Comparison of ENCODE assay signal across 27 cellular contexts in the genomic region with DNA sequence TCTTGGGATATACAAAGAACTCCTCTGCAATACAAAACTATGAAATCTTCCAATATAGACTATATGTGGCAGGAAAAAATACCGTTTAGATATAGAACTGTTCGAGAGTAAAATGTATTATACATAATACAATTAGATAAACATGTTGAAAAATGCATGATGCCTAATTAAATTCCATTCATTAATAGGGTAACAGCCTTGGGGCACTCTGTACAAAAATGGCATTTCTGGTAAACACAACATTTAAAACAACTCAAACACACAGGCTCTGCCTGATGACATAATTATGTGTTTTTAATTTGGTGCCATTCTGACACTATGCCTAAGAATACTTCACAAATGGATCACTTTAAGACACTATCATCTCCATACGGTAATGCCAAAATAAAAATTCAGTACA.
"Had no signal": no experiment of that assay in that cellular context is flagged by ENCODE, and none has a peak within 500 bp of the region (broad histone marks: within the 10 kb centered on the region; RNA-seq: fewer than 3 reads in every experiment).

No MANE protein-coding gene starts in this region.

- H3K4me3 ChIP-seq: gastroesophageal sphincter, hepatocyte, spleen, tibial artery, upper lobe of right lung had no signal

- H3K27me3 ChIP-seq: brain microvascular endothelial cell, gastroesophageal sphincter, hepatocyte, spleen, tibial artery, upper lobe of right lung had no signal

- H3K27ac Mint-ChIP-seq: activated B cell treated with CpG ODN at 0.5 μM for 24 hours; activated T-helper 17 cell treated with anti-CD3 and anti-CD28 coated beads, Interleukin-2, amount 50 U/mL, for 72 hours; mesothelial cell of epicardium; stimulated activated naive CD8-positive, alpha-beta T cell treated with anti-CD3 and anti-CD28 coated beads, Interleukin-15, amount 100 ng/mL, for 72 hours; T-helper 2 cell treated with Interferon-gamma antibody and Interleukin-4, amounts not matched to agents 5 μg/mL and 100 μg/mL, for 36 hours had no signal

- H3K4me1 ChIP-seq: gastroesophageal sphincter had no signal

- ATAC-seq: activated T-helper 17 cell treated with anti-CD3 and anti-CD28 coated beads, Interleukin-2, amount 50 U/mL, for 72 hours; effector memory CD8-positive, alpha-beta T cell; gastroesophageal sphincter; left cardiac atrium; right cardiac atrium; stimulated activated naive CD8-positive, alpha-beta T cell treated with anti-CD3 and anti-CD28 coated beads, Interleukin-15, amount 100 ng/mL, for 72 hours; upper lobe of right lung had no signal

- H3K9me3 ChIP-seq: gastroesophageal sphincter, spleen, tibial artery, upper lobe of right lung had no signal

- H3K4me3 Mint-ChIP-seq: activated B cell treated with CpG ODN at 0.5 μM for 24 hours; activated T-helper 17 cell treated with anti-CD3 and anti-CD28 coated beads, Interleukin-2, amount 50 U/mL, for 72 hours; effector memory CD8-positive, alpha-beta T cell; mesothelial cell of epicardium; neural crest cell; stimulated activated naive CD8-positive, alpha-beta T cell treated with anti-CD3 and anti-CD28 coated beads, Interleukin-15, amount 100 ng/mL, for 72 hours; T-helper 2 cell treated with Interferon-gamma antibody and Interleukin-4, amounts not matched to agents 5 μg/mL and 100 μg/mL, for 36 hours had no signal

- H3K9ac ChIP-seq: parathyroid adenoma had no signal

- H3K9me3 Mint-ChIP-seq: activated B cell treated with CpG ODN at 0.5 μM for 24 hours; activated T-helper 17 cell treated with anti-CD3 and anti-CD28 coated beads, Interleukin-2, amount 50 U/mL, for 72 hours; effector memory CD8-positive, alpha-beta T cell; mesothelial cell of epicardium; neural crest cell; stimulated activated naive CD8-positive, alpha-beta T cell treated with anti-CD3 and anti-CD28 coated beads, Interleukin-15, amount 100 ng/mL, for 72 hours; T-helper 2 cell treated with Interferon-gamma antibody and Interleukin-4, amounts not matched to agents 5 μg/mL and 100 μg/mL, for 36 hours had no signal

- H3K36me3 ChIP-seq: brain microvascular endothelial cell, tibial artery had no signal

- H3K4me1 Mint-ChIP-seq: mesothelial cell of epicardium had no signal

- H3K27me3 Mint-ChIP-seq: activated B cell treated with CpG ODN at 0.5 μM for 24 hours; activated T-helper 17 cell treated with anti-CD3 and anti-CD28 coated beads, Interleukin-2, amount 50 U/mL, for 72 hours; effector memory CD8-positive, alpha-beta T cell; naive B cell; stimulated activated naive CD8-positive, alpha-beta T cell treated with anti-CD3 and anti-CD28 coated beads, Interleukin-15, amount 100 ng/mL, for 72 hours had no signal

- DNase-seq: activated B cell treated with CpG ODN at 0.5 μM for 24 hours; activated CD4-positive, alpha-beta T cell treated with anti-CD3 and anti-CD28 coated beads for 4 hours; activated CD4-positive, alpha-beta T cell treated with anti-CD3 and anti-CD28 coated beads, Interleukin-2, amount 50 U/mL, for 4 hours; activated CD8-positive, alpha-beta memory T cell treated with anti-CD3 and anti-CD28 coated beads for 24 hours; activated gamma-delta T cell treated with Interleukin-2 at 50 U/mL for 16 hours; activated naive CD4-positive, alpha-beta T cell treated with anti-CD3 and anti-CD28 coated beads, Interleukin-2, amount 50 U/mL, for 16 hours; activated T-cell treated with anti-CD3 and anti-CD28 coated beads, Interleukin-2, amount 50 U/mL, for 1 hour; amniotic stem cell; brain microvascular endothelial cell; cortex of kidney; effector memory CD8-positive, alpha-beta T cell; left cardiac atrium; naive B cell; occipital lobe; right cardiac atrium; spleen; stimulated activated naive CD8-positive, alpha-beta T cell treated with anti-CD3 and anti-CD28 coated beads, Interleukin-15, amount 100 ng/mL, for 72 hours; substantia nigra; tibial artery; upper lobe of right lung had no signal

- H3K27ac ChIP-seq: brain microvascular endothelial cell, gastroesophageal sphincter, parathyroid adenoma, tibial artery, upper lobe of right lung had no signal

- H2AFZ ChIP-seq: hepatocyte, parathyroid adenoma had no signal
